In genomic region chr11:130544266-130544665, GRCh38 we compare ENCODE assay signal across 29 cellular contexts.
A peak's percentile ranks its signal among the peaks of the same experiment; 100 is the strongest.
DNase-seq lines count a peak whose midpoint lies in the region; ATAC-seq and TF ChIP-seq lines count a peak whose summit lies in the region.
"Had no signal": no experiment of that assay in that cellular context is flagged by ENCODE, and none has a peak within 500 bp of the region (broad histone marks: within the 10 kb centered on the region; RNA-seq: fewer than 3 reads in every experiment).

No MANE protein-coding gene starts in this region.

- H3K27me3 ChIP-seq in thyroid gland: no peaks in the 10 kb centered on the region
- H3K27me3 ChIP-seq: BE2C; BLaER1; BLaER1 treated with 17β-estradiol and CSF1 and Interleukin-3, amounts not matched to agents 10 nM and 100 nM had no signal

- peak; percentile 46 for ATAC-seq in left ventricle myocardium superior
- ATAC-seq in Right ventricle myocardium superior (ENCODE audit: poor library complexity): no peak
- ATAC-seq: A549; CD8-positive, alpha-beta T cell had no signal

- H3K36me3 ChIP-seq in thyroid gland: no peaks in the 10 kb centered on the region
- H3K36me3 ChIP-seq: BE2C; BLaER1; BLaER1 treated with 17β-estradiol and CSF1 and Interleukin-3, amounts not matched to agents 10 nM and 100 nM had no signal

- 55 to 96% methylated on average over 2 of the region's 2 CpGs for WGBS in thyroid gland, 2 donors

- peaks cover 11 to 12% of the 10 kb centered on the region in 2 donors for H3K4me1 ChIP-seq in thyroid gland
- H3K4me1 ChIP-seq: A549, BE2C, BLaER1, Caco-2 had no signal

- no peak for TF ChIP-seq CTCF in thyroid gland (IDR thresholded peaks at IDR 0.05)

- intact Hi-C loops in left ventricle myocardium superior (cut with micrococcal nuclease): no loop called here
- intact Hi-C loops in Right ventricle myocardium superior (cut with DNase I): no loop called here
- intact Hi-C loops in thyroid gland (cut with DNase I): no loop called here

- no peaks in the 10 kb centered on the region for H3K9me3 ChIP-seq in thyroid gland
- H3K9me3 ChIP-seq: A549, BE2C, BLaER1, Caco-2 had no signal

- no peak overlapping the region for H3K4me3 ChIP-seq in thyroid gland (replicated peaks in 1 of 3)
- H3K4me3 ChIP-seq: A549; BLaER1; BLaER1 treated with 17β-estradiol and CSF1 and Interleukin-3, amounts not matched to agents 10 nM and 100 nM had no signal

- H3K27ac ChIP-seq in thyroid gland: no peak overlapping the region
- H3K27ac ChIP-seq: 22Rv1; A549; BLaER1; BLaER1 treated with 17β-estradiol and CSF1 and Interleukin-3, amounts not matched to agents 10 nM and 100 nM; C4-2B had no signal

- no peak for TF ChIP-seq POLR2A in thyroid gland (IDR thresholded peaks at IDR 0.05)

- peak; percentile 52 for DNase-seq in left ventricle myocardium superior
- DNase-seq in Right ventricle myocardium superior: no peak
- DNase-seq in thyroid gland: peak; percentile 52 to 80
- DNase-seq in activated CD4-positive, alpha-beta T cell treated with anti-CD3 and anti-CD28 coated beads for 48 hours: no peak
- DNase-seq: 8988T; ACHN; AML-193; BE2C; C1 segment of cervical spinal cord; Caco-2; Calu3; CD4-positive, alpha-beta memory T cell; CD4-positive, alpha-beta T cell; CD4-positive, CD25-positive, alpha-beta regulatory T cell; CD8-positive, alpha-beta memory T cell; CD8-positive, alpha-beta T cell; COR-L47; DMS 273 treated with DMSO at 0.1 percent for 48 hours; DMS153; DMS53; DMS79; DMS79 treated with DMSO at 0.1 percent for 48 hours; DND-41; EL had no signal

Comparison
In these comparisons a context has a peak if more than half of its experiments do, and no peak if none do; other contexts are left out.
1. DNase-seq: peak in left ventricle myocardium superior (single experiment) and thyroid gland (2 of 2); none in Right ventricle myocardium superior (single experiment) and activated CD4-positive, alpha-beta T cell treated with anti-CD3 and anti-CD28 coated beads for 48 hours (single experiment).